Comparison of ENCODE assay signal across 24 cellular contexts in genomic region chr13:82905071-82905470, GRCh38.
"Had no signal": no experiment of that assay in that cellular context is flagged by ENCODE, and none has a peak within 500 bp of the region (broad histone marks: within the 10 kb centered on the region; RNA-seq: fewer than 3 reads in every experiment).

No MANE protein-coding gene starts in this region.

- H3K4me3 Mint-ChIP-seq: dendritic cell treated with granulocyte-macrophage colony-stimulating factor and Interleukin-4, amounts not matched to agents 40 ng/mL and 50 ng/mL, for 4 days; effector memory CD8-positive, alpha-beta T cell; endodermal cell; memory B cell; naive thymus-derived CD4-positive, alpha-beta T cell had no signal

- H3K36me3 Mint-ChIP-seq: memory B cell; naive thymus-derived CD4-positive, alpha-beta T cell had no signal

- H3K36me3 ChIP-seq: colonic mucosa, esophagus muscularis mucosa, gastrocnemius medialis, heart right ventricle, left lung, lower lobe of right lung had no signal

- H3K9me3 Mint-ChIP-seq: endodermal cell had no signal

- H3K4me1 Mint-ChIP-seq: endodermal cell; memory B cell; naive thymus-derived CD4-positive, alpha-beta T cell had no signal

- DNase-seq: colonic mucosa; cortex of kidney; effector CD8-positive, alpha-beta T cell; effector memory CD8-positive, alpha-beta T cell; endodermal cell; foreskin melanocyte; gastrocnemius medialis; glutamatergic neuron; head of caudate nucleus; heart right ventricle; hippocampal formation; left cardiac atrium; left lung; left ventricle myocardium superior; lower lobe of right lung; mesendoderm; midbrain; naive thymus-derived CD4-positive, alpha-beta T cell had no signal

- ATAC-seq: effector memory CD8-positive, alpha-beta T cell; gastrocnemius medialis; heart right ventricle; left cardiac atrium; left lung; left ventricle myocardium superior; lower lobe of right lung; naive thymus-derived CD4-positive, alpha-beta T cell had no signal

- H3K27me3 Mint-ChIP-seq: dendritic cell treated with granulocyte-macrophage colony-stimulating factor and Interleukin-4, amounts not matched to agents 40 ng/mL and 50 ng/mL, for 4 days; effector memory CD8-positive, alpha-beta T cell; memory B cell; naive thymus-derived CD4-positive, alpha-beta T cell had no signal

- H3K27me3 ChIP-seq: colonic mucosa, esophagus muscularis mucosa, gastrocnemius medialis, heart right ventricle, left lung had no signal

- H3K4me3 ChIP-seq: colonic mucosa, esophagus muscularis mucosa, gastrocnemius medialis, heart right ventricle, left lung, lower lobe of right lung had no signal

- H3K27ac Mint-ChIP-seq: dendritic cell treated with granulocyte-macrophage colony-stimulating factor and Interleukin-4, amounts not matched to agents 40 ng/mL and 50 ng/mL, for 4 days; effector memory CD8-positive, alpha-beta T cell; endodermal cell; memory B cell; naive thymus-derived CD4-positive, alpha-beta T cell had no signal

- FAIRE-seq: endometrium, islet of Langerhans, keratinocyte had no signal
